In the genomic region with DNA sequence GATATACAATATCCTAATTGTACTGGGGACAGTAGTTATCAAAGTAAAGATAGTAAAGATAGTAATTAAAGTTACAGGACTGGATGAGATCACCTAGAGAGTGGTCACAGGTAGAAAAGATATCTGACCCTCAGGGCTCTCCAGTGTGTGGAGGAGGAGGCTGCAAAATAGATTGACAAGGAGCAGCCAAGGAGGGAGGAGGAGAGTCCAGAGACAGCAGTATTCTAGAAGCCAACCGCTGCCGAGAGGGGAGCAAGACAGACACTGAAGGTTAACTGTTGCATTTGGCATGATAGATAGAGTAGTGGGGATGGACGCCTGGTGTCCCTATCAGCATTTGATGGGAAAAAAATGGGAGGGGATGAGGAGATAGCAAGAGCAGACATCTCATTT, we compare ENCODE assay signal across 15 cellular contexts. TPM values are rescaled to one million over a fixed set of nuclear protein-coding genes. Genes with fewer than 3 reads are reported as not detected.
DNase-seq lines count a peak whose midpoint lies in the region; TF ChIP-seq lines count a peak whose summit lies in the region.
"Had no signal": no experiment of that assay in that cellular context is flagged by ENCODE, and none has a peak within 500 bp of the region (broad histone marks: within the 10 kb centered on the region; RNA-seq: fewer than 3 reads in every experiment).

No MANE protein-coding gene starts in this region.

- no peak overlapping the region for H2BK120ac ChIP-seq in H9 (ENCODE audit: low read depth, low read length, poor library complexity, severe bottlenecking)

- H3K23me2 ChIP-seq in H9 (ENCODE audit: insufficient read length, low read depth, low read length, poor library complexity, severe bottlenecking) = no peaks in the 10 kb centered on the region

- no peak overlapping the region for H4K8ac ChIP-seq in H9 (replicated peaks; ENCODE audit: insufficient read length, low read depth, low read length)

- H3K4me3 Mint-ChIP-seq in HFFc6 (no peak overlapping the region; the same call in 1 of the 2 replicates), nephron (no peak overlapping the region), H9 (no peak overlapping the region), osteocyte (ENCODE audit: unreplicated experiment) (no peak overlapping the region)
- H3K4me3 Mint-ChIP-seq: T-cell had no signal

- no peaks in the 10 kb centered on the region for H3K9me3 Mint-ChIP-seq in HFFc6
- H3K9me3 Mint-ChIP-seq in nephron = no peaks in the 10 kb centered on the region
- H3K9me3 Mint-ChIP-seq in H9 = peaks cover 0 to 5% of the 10 kb centered on the region in 2 experiments; a peak in 2 of 5 replicates
- H3K9me3 Mint-ChIP-seq in osteocyte (ENCODE audit: unreplicated experiment) = no peaks in the 10 kb centered on the region
- H3K9me3 Mint-ChIP-seq: T-cell had no signal

- H3K36me3 Mint-ChIP-seq in HFFc6 (ENCODE audit: low read depth) (no peaks in the 10 kb centered on the region), nephron (ENCODE audit: low read depth) (no peaks in the 10 kb centered on the region), H9 (ENCODE audit: insufficient read depth in 1 of 3, low read depth in 3 of 3) (peaks cover 0 to 4% (median 0%) of the 10 kb centered on the region in 3 experiments; a peak in 1 of 7 replicates), osteocyte (ENCODE audit: unreplicated experiment) (no peaks in the 10 kb centered on the region)
- H3K36me3 Mint-ChIP-seq: T-cell had no signal

- H3K23ac ChIP-seq in H9 (ENCODE audit: insufficient read length, low read depth, low read length) = no peak overlapping the region

- DNase-seq in ELF-1 (ENCODE audit: low read depth, low spot score) = peak; percentile 44
- DNase-seq in HFFc6 = no peak
- DNase-seq in brain microvascular endothelial cell = peak; percentile 45
- no peak for DNase-seq in H9
- no peak for DNase-seq in NCI-H526 treated with DMSO at 0.1 percent for 48 hours (lab: John Stamatoyannopoulos, UW)
- DNase-seq in osteocyte (ENCODE audit: extremely low spot score, unreplicated experiment) = no peak
- DNase-seq: NCI-H1436, NCI-H345, NCI-H774, Peyer's patch, T-cell had no signal

- H2AFZ ChIP-seq in H9 (ENCODE audit: low read length) = no peak overlapping the region

- H4K5ac ChIP-seq in H9 (ENCODE audit: insufficient read length, low read depth, low read length) = no peak overlapping the region

- no peak overlapping the region for H2BK5ac ChIP-seq in H9 (ENCODE audit: insufficient read length, low read length)

- no peak overlapping the region for H2AK5ac ChIP-seq in H9 (ENCODE audit: insufficient read length, low read length)

- no peak overlapping the region for H2BK12ac ChIP-seq in H9 (ENCODE audit: insufficient read length, low read depth, low read length)

- H3T11ph ChIP-seq in H9 (ENCODE audit: low read length) = no peak overlapping the region

- WGBS in H9 (ENCODE audit: extremely low coverage, insufficient read length, low lambda C conversion rate) = no CpG with 5 or more reads among the region's 3 CpGs

- no peaks in the 10 kb centered on the region for H3K79me1 ChIP-seq in H9 (ENCODE audit: insufficient read depth, low read depth, low read length, poor library complexity, severe bottlenecking)

- TF ChIP-seq CTCF in HFFc6 (IDR thresholded peaks at IDR 0.05) = no peak
- TF ChIP-seq CTCF in brain microvascular endothelial cell (IDR thresholded peaks at IDR 0.05; ENCODE audit: low read depth, low read length, missing control alignments) = no peak
- no peak for TF ChIP-seq CTCF in nephron (IDR thresholded peaks at IDR 0.05; ENCODE audit: unreplicated experiment in 3 of 3)
- no peak for TF ChIP-seq CTCF in H9 (conservative IDR thresholded peaks at IDR 0.05)
- no peak for TF ChIP-seq CTCF in osteocyte (IDR thresholded peaks at IDR 0.05)

- H3K79me2 ChIP-seq in H9 (ENCODE audit: insufficient read depth, low read length) = no peaks in the 10 kb centered on the region

- H3K4me1 Mint-ChIP-seq in HFFc6 (ENCODE audit: low read depth) = peaks cover 32% of the 10 kb centered on the region
- peaks cover 23% of the 10 kb centered on the region for H3K4me1 Mint-ChIP-seq in nephron
- H3K4me1 Mint-ChIP-seq in H9 = peaks cover 32% of the 10 kb centered on the region in 2 experiments
- peaks cover 13% of the 10 kb centered on the region for H3K4me1 Mint-ChIP-seq in osteocyte (ENCODE audit: unreplicated experiment)
- H3K4me1 Mint-ChIP-seq: T-cell had no signal

- H2BK20ac ChIP-seq in H9 (ENCODE audit: low read depth, low read length, poor library complexity, severe bottlenecking) = no peak overlapping the region

- no peak overlapping the region for H4K91ac ChIP-seq in H9 (ENCODE audit: insufficient read length, low read depth, low read length)

- H3K4me3 ChIP-seq in brain microvascular endothelial cell (ENCODE audit: low read depth, low read length) = no peak overlapping the region
- H3K4me3 ChIP-seq: BLaER1 treated with 17β-estradiol and CSF1 and Interleukin-3, amounts not matched to agents 10 nM and 100 nM; Peyer's patch had no signal

- H3K56ac ChIP-seq in H9 (ENCODE audit: insufficient read length, low read depth, low read length) = no peak overlapping the region

- H3K27ac ChIP-seq in brain microvascular endothelial cell (peak overlapping the region; percentile 73), H9 (ENCODE audit: insufficient read length, low read depth, low read length) (no peak overlapping the region)
- H3K27ac ChIP-seq: BLaER1 treated with 17β-estradiol and CSF1 and Interleukin-3, amounts not matched to agents 10 nM and 100 nM; Peyer's patch had no signal

- in situ Hi-C loops in brain microvascular endothelial cell (cut with HindIII; ENCODE audit: low pct_ligation_motif_present, low sequenced_read_pairs) = no loop called here

- H3K27me3 Mint-ChIP-seq in HFFc6 (ENCODE audit: insufficient read depth) = peaks cover 2% of the 10 kb centered on the region
- H3K27me3 Mint-ChIP-seq in nephron (ENCODE audit: low read depth) = peaks cover 13% of the 10 kb centered on the region
- H3K27me3 Mint-ChIP-seq in H9 (ENCODE audit: low read depth) = no peaks in the 10 kb centered on the region
- H3K27me3 Mint-ChIP-seq in osteocyte (ENCODE audit: unreplicated experiment) = no peaks in the 10 kb centered on the region

- H3K14ac ChIP-seq in H9 (ENCODE audit: insufficient read depth, low read length) = no peak overlapping the region

- no peaks in the 10 kb centered on the region for H4K20me1 ChIP-seq in H9 (ENCODE audit: control insufficient read depth, insufficient read depth, insufficient read length)
- H4K20me1 ChIP-seq: BLaER1 treated with 17β-estradiol and CSF1 and Interleukin-3, amounts not matched to agents 10 nM and 100 nM had no signal

- H3K36me3 ChIP-seq in brain microvascular endothelial cell (replicated peaks) = no peaks in the 10 kb centered on the region
- H3K36me3 ChIP-seq: BLaER1 treated with 17β-estradiol and CSF1 and Interleukin-3, amounts not matched to agents 10 nM and 100 nM; Peyer's patch had no signal

- H3K27me3 ChIP-seq in brain microvascular endothelial cell (replicated peaks) (no peaks in the 10 kb centered on the region), H9 (ENCODE audit: insufficient read depth, low read length) (no peaks in the 10 kb centered on the region)
- H3K27me3 ChIP-seq: BLaER1 treated with 17β-estradiol and CSF1 and Interleukin-3, amounts not matched to agents 10 nM and 100 nM; Peyer's patch had no signal

- no peak overlapping the region for H2BK15ac ChIP-seq in H9 (ENCODE audit: low read depth, low read length)

- H3K4ac ChIP-seq in H9 (ENCODE audit: low read depth, low read length) = no peak overlapping the region

- H3K18ac ChIP-seq in H9 (ENCODE audit: insufficient read length, low read depth, low read length) = no peak overlapping the region

- H3K27ac Mint-ChIP-seq in HFFc6 (peak overlapping the region; percentile 5; the same call in 1 of the 2 replicates), nephron (peak overlapping the region in 2 of 3 experiments; percentile 20), H9 (no peak overlapping the region), osteocyte (ENCODE audit: unreplicated experiment) (no peak overlapping the region)
- H3K27ac Mint-ChIP-seq: T-cell had no signal

- H3K9me3 ChIP-seq in H9 (ENCODE audit: control insufficient read depth, low read depth, low read length) = no peaks in the 10 kb centered on the region
- H3K9me3 ChIP-seq: BLaER1 treated with 17β-estradiol and CSF1 and Interleukin-3, amounts not matched to agents 10 nM and 100 nM; Peyer's patch had no signal

- no peak overlapping the region for H3K4me2 ChIP-seq in H9 (ENCODE audit: insufficient read depth, insufficient read length, low read length)
- H3K4me2 ChIP-seq: BLaER1 treated with 17β-estradiol and CSF1 and Interleukin-3, amounts not matched to agents 10 nM and 100 nM had no signal

- peaks cover 13% of the 10 kb centered on the region; the same call in 1 of the 2 replicates for H3K4me1 ChIP-seq in H9 (ENCODE audit: insufficient read depth, low read length)
- H3K4me1 ChIP-seq: Peyer's patch had no signal

- no peak overlapping the region for H3K9ac ChIP-seq in H9 (ENCODE audit: extremely low read depth, insufficient read length, low read length)
- H3K9ac ChIP-seq: BLaER1 treated with 17β-estradiol and CSF1 and Interleukin-3, amounts not matched to agents 10 nM and 100 nM had no signal

RNA-seq across cellular contexts. Expression of gene F2RL1, which starts 17.0 kb away (rescaled TPM):
- total RNA-seq in HFFc6 (2021; fragmentation: NEBNext Ultra II Directional; extraction: Animal tissue kit (Norgen Biotek cat#: 25700)) = 1 to 10 TPM; 2.9 to 6.4 (median 6.0) TPM
- total RNA-seq in H9 (2021) (22.4 and 23.0 TPM in 2 replicates), osteocyte (2.0 and 2.1 TPM in 2 replicates)

RNA-seq across cellular contexts. Expression of gene S100Z, which starts 48.0 kb away (rescaled TPM):
- not detected for total RNA-seq in HFFc6 (2021; fragmentation: NEBNext Ultra II Directional; extraction: Animal tissue kit (Norgen Biotek cat#: 25700))
- total RNA-seq in H9 (2021) (not detected in 2 replicates), osteocyte (not detected in 2 replicates)
- total RNA-seq: HT-29, SK-MEL-5 had no signal

Comparison
In these comparisons a context has a peak if more than half of its experiments do, and no peak if none do; other contexts are left out.
1. DNase-seq: peak in ELF-1 (single experiment) and brain microvascular endothelial cell (single experiment); none in HFFc6 (single experiment), H9 (single experiment), NCI-H526 treated with DMSO at 0.1 percent for 48 hours (single experiment) and osteocyte (single experiment).
2. H3K27ac Mint-ChIP-seq: peak in HFFc6 (single experiment) and nephron (2 of 3); none in H9 (0 of 3) and osteocyte (single experiment).